8 cellular contexts compared by ENCODE assay signal in the genomic region with DNA sequence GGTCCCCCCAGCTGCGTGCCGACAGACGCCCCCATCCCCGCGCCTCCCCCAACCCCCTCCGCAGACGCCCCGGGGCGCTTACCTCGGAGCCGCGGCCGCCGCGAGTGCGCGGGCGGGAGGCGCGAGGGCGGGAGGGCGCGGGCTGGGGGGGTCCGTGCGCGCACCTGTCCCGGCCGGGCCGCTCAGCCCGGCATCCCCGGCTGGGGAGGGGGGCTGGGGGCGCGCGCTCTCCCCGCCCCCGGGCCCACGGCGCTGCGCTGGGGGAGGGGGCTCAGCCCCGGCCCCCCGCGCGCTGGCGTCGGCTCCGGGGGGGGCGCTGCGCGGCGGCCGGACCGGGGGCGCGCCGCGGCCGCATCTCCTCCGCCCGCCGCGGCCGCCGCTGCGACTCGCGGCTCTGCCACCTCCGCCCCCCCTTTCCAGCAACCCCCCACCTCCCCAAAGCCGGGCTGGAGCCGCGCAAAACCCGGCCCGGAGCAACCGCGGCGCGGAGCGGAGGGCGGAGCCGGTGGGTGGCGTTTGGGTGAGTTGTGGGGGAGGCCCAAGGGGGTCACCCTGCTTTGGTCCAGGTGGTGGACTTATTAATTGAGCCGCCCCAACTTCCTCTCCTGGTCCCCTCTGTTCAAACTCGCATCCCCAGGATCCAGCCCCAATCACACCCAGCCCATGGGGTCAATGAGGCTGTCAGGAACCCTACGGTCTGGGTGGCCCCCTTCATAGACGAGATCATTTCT. TPM values are rescaled to one million over a fixed set of nuclear protein-coding genes. Genes with fewer than 3 reads are reported as not detected.
DNase-seq lines count a peak whose midpoint lies in the region; ATAC-seq and TF ChIP-seq lines count a peak whose summit lies in the region.

No MANE protein-coding gene starts in this region.

- WGBS in aorta, 2 donors: 2 to 3% methylated on average over 31 to 84 of the region's 84 CpGs

- TF ChIP-seq CTCF in vagina (IDR thresholded peaks at IDR 0.05): no peak

- no peak overlapping the region for H3K27ac ChIP-seq in vagina
- H3K27ac ChIP-seq in Karpas-422 (ENCODE audit: low read length): no peak overlapping the region
- no peak overlapping the region for H3K27ac ChIP-seq in aorta (ENCODE audit: low read depth in 1 of 2, low read length in 2 of 2)

- no peak overlapping the region for H2AFZ ChIP-seq in Karpas-422 (ENCODE audit: low read length)

- no peaks in the 10 kb centered on the region for H3K9me2 ChIP-seq in Karpas-422 (replicated peaks; ENCODE audit: insufficient read depth, low read length)

- peak; percentile 41 for DNase-seq in stimulated activated CD4-positive, alpha-beta T cell treated with anti-CD3 and anti-CD28 coated beads, Interleukin-15, amount 100 ng/mL, for 24 hours
- DNase-seq in stimulated activated CD4-positive, alpha-beta T cell treated with anti-CD3 and anti-CD28 coated beads, Interleukin-4, amount 100 ng/mL, for 24 hours: no peak
- peak; percentile 26 for DNase-seq in UCSD-AML1 (lab: John Stamatoyannopoulos, UW; ENCODE audit: unreplicated experiment)
- DNase-seq in iPS-NIHi11 (ENCODE audit: low spot score): peak; percentile 88
- DNase-seq in vagina (ENCODE audit: extremely low spot score in 2 of 2): no peak
- DNase-seq in Karpas-422: no peak
- no peak for DNase-seq in aorta

- intact Hi-C loops in vagina (cut with DNase I): no loop called here
- intact Hi-C loops in aorta (cut with DNase I): no loop called here

- H3K36me3 ChIP-seq in vagina (no peaks in the 10 kb centered on the region), Karpas-422 (ENCODE audit: insufficient read depth, low read length) (no peaks in the 10 kb centered on the region), aorta (ENCODE audit: control insufficient read depth in 1 of 2, insufficient read depth in 2 of 2, low read length in 1 of 2) (no peaks in the 10 kb centered on the region)

- H3K4me3 ChIP-seq in vagina (peak overlapping the region; percentile 42 to 45), Karpas-422 (ENCODE audit: low read length) (no peak overlapping the region), aorta (ENCODE audit: low read length in 2 of 2) (no peak overlapping the region)

- no peak for TF ChIP-seq POLR2A in vagina (IDR thresholded peaks at IDR 0.05)

- no peaks in the 10 kb centered on the region for H3K79me2 ChIP-seq in Karpas-422 (ENCODE audit: low read length)

- H3K27me3 ChIP-seq in vagina (no peaks in the 10 kb centered on the region), Karpas-422 (ENCODE audit: low read length) (no peaks in the 10 kb centered on the region), aorta (ENCODE audit: control insufficient read depth in 1 of 2, insufficient read depth in 2 of 2, low read length in 1 of 2) (peaks cover 0 to 2% of the 10 kb centered on the region in 2 donors)

- H3K4me2 ChIP-seq in Karpas-422 (ENCODE audit: low read depth, low read length, poor library complexity, severe bottlenecking): no peak overlapping the region

- no peak overlapping the region for H3K9ac ChIP-seq in Karpas-422 (ENCODE audit: low read length)

- no peak for ATAC-seq in aorta (ENCODE audit: low FRiP score)
- ATAC-seq in GM18858 (IDR thresholded peaks at IDR 0.05; ENCODE audit: unreplicated experiment): no peak

- H3K9me3 ChIP-seq in vagina (no peaks in the 10 kb centered on the region), Karpas-422 (ENCODE audit: low read length) (no peaks in the 10 kb centered on the region), aorta (ENCODE audit: control insufficient read depth, low read length) (no peaks in the 10 kb centered on the region)

- peaks cover 16% of the 10 kb centered on the region for H3K4me1 ChIP-seq in vagina
- H3K4me1 ChIP-seq in Karpas-422 (ENCODE audit: low read length): no peaks in the 10 kb centered on the region
- no peaks in the 10 kb centered on the region for H3K4me1 ChIP-seq in aorta (ENCODE audit: control insufficient read depth in 1 of 2, insufficient read depth in 2 of 2, low read length in 2 of 2)

- no peaks in the 10 kb centered on the region for H4K20me1 ChIP-seq in Karpas-422 (ENCODE audit: insufficient read depth, low read depth, low read length)

RNA-seq across cellular contexts. Expression of a gene that starts 22.1 kb away (rescaled TPM):
- total RNA-seq in vagina: 8.3 TPM
- not detected in 2 replicates for total RNA-seq in Karpas-422 (2014; rRNA removed; shearing (Covaris generic); ENCODE audit: low replicate concordance)
- 10 to 100 TPM; 25.6 to 32.0 TPM for total RNA-seq in aorta
- 1 to 10 TPM in 1 of 2 donors, under 1 TPM in 1; 0.43 to 1.5 TPM for polyA plus RNA-seq in aorta

RNA-seq across cellular contexts. Expression of a gene that starts 41.7 kb away (rescaled TPM):
- total RNA-seq in vagina (6.9 TPM), aorta (1 to 10 TPM; 1.4 to 2.8 TPM)
- total RNA-seq in Karpas-422 (2014; rRNA removed; shearing (Covaris generic); ENCODE audit: low replicate concordance): 0.11 and 0.14 TPM in 2 replicates
- 1 to 10 TPM in 1 of 2 donors, under 1 TPM in 1; 0.75 to 1.5 TPM for polyA plus RNA-seq in aorta

RNA-seq across cellular contexts. Expression of a gene that starts 46.5 kb away (rescaled TPM):
- total RNA-seq in vagina (8.8 TPM), aorta (1 to 10 TPM; 2.0 to 3.8 TPM)
- total RNA-seq in Karpas-422 (2014; rRNA removed; shearing (Covaris generic); ENCODE audit: low replicate concordance): not detected in 2 replicates
- polyA plus RNA-seq in aorta: 1 to 10 TPM in 1 of 2 donors, under 1 TPM in 1; 0.38 to 2.4 TPM

RNA-seq across cellular contexts. Expression of a gene that starts 57.8 kb away (rescaled TPM):
- 13.0 TPM for total RNA-seq in vagina
- total RNA-seq in Karpas-422 (2014; rRNA removed; shearing (Covaris generic); ENCODE audit: low replicate concordance): 1.8 and 9.0 TPM in 2 replicates
- total RNA-seq in aorta: 10 to 100 TPM in 1 of 2 donors, 1 to 10 TPM in 1; 5.4 to 13.5 TPM
- polyA plus RNA-seq in aorta: 1 to 10 TPM; 1.6 to 3.9 TPM

Comparison
In these comparisons a context has a peak if more than half of its experiments do, and no peak if none do; other contexts are left out.
1. DNase-seq: peak in stimulated activated CD4-positive, alpha-beta T cell treated with anti-CD3 and anti-CD28 coated beads, Interleukin-15, amount 100 ng/mL, for 24 hours (single experiment), UCSD-AML1 (single experiment) and iPS-NIHi11 (single experiment); none in stimulated activated CD4-positive, alpha-beta T cell treated with anti-CD3 and anti-CD28 coated beads, Interleukin-4, amount 100 ng/mL, for 24 hours (single experiment), vagina (0 of 2), Karpas-422 (single experiment) and aorta (0 of 2).
2. H3K4me3 ChIP-seq: peak in vagina (2 of 2); none in Karpas-422 (single experiment) and aorta (0 of 2).